ENCODE assay signal across 10 cellular contexts in the genomic region with DNA sequence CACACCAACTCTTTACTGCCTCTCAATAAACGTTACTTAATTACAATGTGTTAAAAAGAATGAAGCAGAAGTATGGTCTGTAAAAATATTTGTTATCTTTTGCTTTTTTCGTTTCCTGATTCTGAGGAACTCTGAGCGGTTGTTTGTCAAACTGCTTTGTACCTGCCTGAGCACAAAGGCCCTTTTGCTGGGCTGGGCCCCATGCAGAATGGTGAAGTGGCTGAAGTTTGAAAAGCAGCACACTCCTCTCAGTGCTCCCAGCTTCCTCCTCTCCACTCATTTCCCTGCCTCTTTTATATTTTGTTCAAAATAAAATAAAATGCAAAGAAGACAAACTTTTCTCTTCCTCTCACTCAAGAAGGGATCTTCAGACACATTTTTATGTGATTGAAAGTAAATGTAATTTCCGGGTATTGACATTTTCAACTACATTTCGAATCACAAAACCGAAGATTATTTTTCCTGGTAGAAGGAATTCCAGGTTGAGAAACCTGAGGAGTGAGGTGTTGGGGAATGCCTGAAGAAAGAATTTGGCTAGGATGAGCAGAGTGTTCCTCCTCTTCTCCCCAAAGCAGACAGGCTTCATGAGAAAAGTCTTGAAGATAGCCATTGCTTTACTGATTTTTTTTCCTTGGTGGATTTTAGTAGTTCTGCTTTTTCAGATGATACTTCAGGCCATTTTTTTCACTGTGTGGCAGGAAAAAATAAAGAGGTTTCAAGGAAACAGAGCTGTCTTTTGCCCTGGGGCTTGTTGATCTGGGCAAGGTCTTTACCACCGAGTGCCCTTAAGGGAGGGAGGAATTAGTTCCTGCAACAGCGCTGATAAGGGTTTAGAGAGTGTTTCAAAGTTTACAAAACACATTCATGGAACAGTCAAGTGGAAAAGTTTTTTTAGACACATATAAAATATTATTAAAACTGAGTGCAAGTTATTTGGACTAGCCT.
A peak's percentile ranks its signal among the peaks of the same experiment; 100 is the strongest.
DNase-seq lines count a peak whose midpoint lies in the region; ATAC-seq and TF ChIP-seq lines count a peak whose summit lies in the region.
"Had no signal": no experiment of that assay in that cellular context is flagged by ENCODE, and none has a peak within 500 bp of the region (broad histone marks: within the 10 kb centered on the region; RNA-seq: fewer than 3 reads in every experiment).

No MANE protein-coding gene starts in this region.

- in situ Hi-C loops in mammary epithelial cell (cut with MboI; ENCODE audit: low sequenced_read_pairs in 2 of 2) (no loop called here), ACHN (cut with HindIII; ENCODE audit: low pct_ligation_motif_present, low pct_unique_long_range_greater_than_20kb, low sequenced_read_pairs) (loop anchor here (25.0 kb wide), 1 partner anchor 217 kb away; no protein-coding TSS in a partner anchor)

- POLR2A ChIA-PET in activated CD4-positive, alpha-beta T cell treated with anti-CD3 and anti-CD28 coated beads for 36 hours (lab: Charles Lee), result interaction anchor here (0.7 kb wide), 2 partner anchors 19 to 358 kb away, joined by 3 to 4 read pairs; no protein-coding TSS in a partner anchor

- H3K9me3 ChIP-seq in mammary epithelial cell (replicated peaks; ENCODE audit: insufficient read depth, low read length) (no peaks in the 10 kb centered on the region), prostate gland (no peaks in the 10 kb centered on the region)
- H3K9me3 ChIP-seq: A549 had no signal

- H3K9me3 Mint-ChIP-seq in activated CD4-positive, alpha-beta T cell treated with anti-CD3 and anti-CD28 coated beads for 36 hours (ENCODE audit: low read depth), result peaks cover 7% of the 10 kb centered on the region

- H4K20me1 ChIP-seq in mammary epithelial cell (ENCODE audit: insufficient read depth, low read length), result no peaks in the 10 kb centered on the region

- peak; percentile 35 for ATAC-seq in activated CD4-positive, alpha-beta T cell treated with anti-CD3 and anti-CD28 coated beads for 36 hours
- ATAC-seq: A549 had no signal

- peaks cover 4% of the 10 kb centered on the region for H3K36me3 Mint-ChIP-seq in activated CD4-positive, alpha-beta T cell treated with anti-CD3 and anti-CD28 coated beads for 36 hours (ENCODE audit: low read depth)

- H3K4me2 ChIP-seq in mammary epithelial cell (ENCODE audit: insufficient read depth, low read depth, low read length), result no peak overlapping the region
- H3K4me2 ChIP-seq: A549 had no signal

- H3K27me3 ChIP-seq in mammary epithelial cell (ENCODE audit: insufficient read depth, low read length), result no peaks in the 10 kb centered on the region
- no peaks in the 10 kb centered on the region for H3K27me3 ChIP-seq in prostate gland (replicated peaks; ENCODE audit: insufficient read depth)

- WGBS in mammary epithelial cell (ENCODE audit: low coverage, missing lambda C conversion rate), result 86% methylated on average over 8 of the region's 8 CpGs
- WGBS in prostate gland, result 61% methylated on average over 8 of the region's 8 CpGs

- TF ChIP-seq POLR2A in prostate gland (IDR thresholded peaks at IDR 0.05), result no peak

- no peak overlapping the region for H3K4me3 ChIP-seq in mammary epithelial cell (replicated peaks in 1 of 3; ENCODE audit: insufficient read depth in 1 of 3, low read depth in 2 of 3, low read length in 3 of 3)
- H3K4me3 ChIP-seq in prostate gland, result no peak overlapping the region
- H3K4me3 ChIP-seq: A549 had no signal

- DNase-seq in activated CD4-positive, alpha-beta T cell treated with anti-CD3 and anti-CD28 coated beads for 36 hours, result no peak
- DNase-seq in activated CD4-positive, alpha-beta T cell treated with anti-CD3 and anti-CD28 coated beads, Interleukin-2, amount 50 U/mL, for 48 hours, result no peak
- DNase-seq in OCI-M1 (lab: John Stamatoyannopoulos, UW), result peak; percentile 88
- no peak for DNase-seq in mammary epithelial cell
- peak; percentile 46 for DNase-seq in pulmonary artery endothelial cell (ENCODE audit: low read depth, low spot score)
- DNase-seq in prostate gland (ENCODE audit: low spot score), result no peak
- no peak for DNase-seq in NCI-H82 treated with DMSO at 0.1 percent for 48 hours (lab: John Stamatoyannopoulos, UW; ENCODE audit: unreplicated experiment)
- no peak for DNase-seq in ACHN

- H3K4me1 Mint-ChIP-seq in activated CD4-positive, alpha-beta T cell treated with anti-CD3 and anti-CD28 coated beads for 36 hours, result peaks cover 38% of the 10 kb centered on the region

- intact Hi-C loops in activated CD4-positive, alpha-beta T cell treated with anti-CD3 and anti-CD28 coated beads for 36 hours (cut with DNase I, micrococcal nuclease), result no loop called here
- intact Hi-C loops in mammary epithelial cell (cut with micrococcal nuclease) (no loop called here), prostate gland (cut with DNase I) (no loop called here)

- no peak overlapping the region for H3K9ac ChIP-seq in mammary epithelial cell (ENCODE audit: insufficient read depth, low read length)

- H3K27ac ChIP-seq in mammary epithelial cell (ENCODE audit: insufficient read depth, low read depth, low read length) (no peak overlapping the region), prostate gland (no peak overlapping the region)
- H3K27ac ChIP-seq: HL-60 had no signal

- dilution Hi-C loops in mammary epithelial cell (cut with HindIII; ENCODE audit: low sequenced_read_pairs), result no loop called here

- H3K27ac Mint-ChIP-seq in activated CD4-positive, alpha-beta T cell treated with anti-CD3 and anti-CD28 coated beads for 36 hours, result peak overlapping the region; percentile 85

- H3K27me3 Mint-ChIP-seq in activated CD4-positive, alpha-beta T cell treated with anti-CD3 and anti-CD28 coated beads for 36 hours, result peaks cover 4% of the 10 kb centered on the region

- H3K4me1 ChIP-seq in mammary epithelial cell (ENCODE audit: insufficient read depth, low read length) (no peaks in the 10 kb centered on the region), prostate gland (replicated peaks) (no peaks in the 10 kb centered on the region)
- H3K4me1 ChIP-seq: A549 had no signal

- no peak for TF ChIP-seq CTCF in mammary epithelial cell (conservative IDR thresholded peaks at IDR 0.05 in 1 of 2, IDR thresholded peaks at IDR 0.05 in 1 of 2; ENCODE audit: extremely low read depth in 1 of 2, insufficient read depth in 1 of 2, low read depth in 1 of 2, low read length in 2 of 2)
- no peak for TF ChIP-seq CTCF in prostate gland (IDR thresholded peaks at IDR 0.05)

- peak overlapping the region; percentile 9 for H3K4me3 Mint-ChIP-seq in activated CD4-positive, alpha-beta T cell treated with anti-CD3 and anti-CD28 coated beads for 36 hours

- BruUV-seq in mammary epithelial cell (replicated peaks; lab: Mats Ljungman, UMichigan), result no TSS peak

- CTCF ChIA-PET in activated CD4-positive, alpha-beta T cell treated with anti-CD3 and anti-CD28 coated beads for 36 hours (lab: Charles Lee), result interaction anchor here (0.5 to 2.0 kb wide), 7 partner anchors 9 to 549 kb away, joined by 3 to 4 read pairs (median 4); no protein-coding TSS in a partner anchor
- CTCF ChIA-PET in mammary epithelial cell (lab: Charles Lee; ENCODE audit: low non-redundant PET), result no interaction called here

- H3K36me3 ChIP-seq in mammary epithelial cell (ENCODE audit: insufficient read depth, low read length), result no peaks in the 10 kb centered on the region
- H3K36me3 ChIP-seq in prostate gland, result no peaks in the 10 kb centered on the region

- peak overlapping the region; percentile 18 for H2AFZ ChIP-seq in mammary epithelial cell (ENCODE audit: low read depth, low read length)

- H3K79me2 ChIP-seq in mammary epithelial cell (ENCODE audit: insufficient read depth, low read length), result no peaks in the 10 kb centered on the region

Comparison
In these comparisons a context has a peak if more than half of its experiments do, and no peak if none do; other contexts are left out.
1. DNase-seq: peak in OCI-M1 (single experiment) and pulmonary artery endothelial cell (single experiment); none in activated CD4-positive, alpha-beta T cell treated with anti-CD3 and anti-CD28 coated beads for 36 hours (single experiment), activated CD4-positive, alpha-beta T cell treated with anti-CD3 and anti-CD28 coated beads, Interleukin-2, amount 50 U/mL, for 48 hours (0 of 2), mammary epithelial cell (single experiment), prostate gland (single experiment), NCI-H82 treated with DMSO at 0.1 percent for 48 hours (single experiment) and ACHN (single experiment).